ENCODE assay signal across 8 cellular contexts in the genomic region with DNA sequence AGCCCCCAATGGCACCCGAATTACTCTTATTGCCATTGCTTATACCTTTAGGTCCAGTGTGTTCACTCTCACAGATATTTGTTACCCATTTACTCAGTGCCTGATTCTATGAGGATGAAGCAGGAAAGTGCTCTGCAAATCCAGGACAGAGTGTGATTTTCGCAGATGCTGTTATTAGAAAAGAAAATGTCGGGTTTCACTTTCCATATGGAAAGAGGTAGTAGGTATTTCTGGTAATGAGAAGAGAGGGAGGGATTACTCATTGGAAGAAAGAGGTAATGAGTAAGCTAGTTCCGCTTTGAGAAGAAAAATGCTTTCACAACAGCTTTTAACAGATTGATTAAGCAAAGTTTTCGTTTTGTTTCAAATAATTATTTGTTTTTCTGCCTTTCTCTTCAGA.
DNase-seq lines count a peak whose midpoint lies in the region; ATAC-seq and TF ChIP-seq lines count a peak whose summit lies in the region.

No MANE protein-coding gene starts in this region.

- H3K4me3 Mint-ChIP-seq in CD14-positive monocyte: peak overlapping the region; percentile 35 to 86
- H3K4me3 Mint-ChIP-seq in neural progenitor cell: no peak overlapping the region

- CTCF ChIA-PET in RWPE1 (lab: Yijun Ruan, JAX): no interaction called here

- H3K9me3 Mint-ChIP-seq in CD14-positive monocyte (peaks cover 0 to 4% (median 0%) of the 10 kb centered on the region in 7 donors), neural progenitor cell (peaks cover 2% of the 10 kb centered on the region)

- H2AFZ ChIP-seq in neural progenitor cell (replicated peaks): no peak overlapping the region

- no peaks in the 10 kb centered on the region for H3K36me3 ChIP-seq in neural progenitor cell

- intact Hi-C loops in CD14-positive monocyte (cut with micrococcal nuclease): loop anchor here in 1 of 2 donors (2.0 to 10.0 kb wide), 2 partner anchors 41 to 101 kb away; no protein-coding TSS in a partner anchor

- H3K4me1 Mint-ChIP-seq in CD14-positive monocyte (peaks cover 46% of the 10 kb centered on the region), neural progenitor cell (no peaks in the 10 kb centered on the region)

- H3K4me3 ChIP-seq in neural progenitor cell: no peak overlapping the region

- H3K36me3 Mint-ChIP-seq in CD14-positive monocyte: no peaks in the 10 kb centered on the region
- no peaks in the 10 kb centered on the region for H3K36me3 Mint-ChIP-seq in neural progenitor cell

- no peak overlapping the region for H3K9ac ChIP-seq in neural progenitor cell

- H3K4me1 ChIP-seq in neural progenitor cell: no peaks in the 10 kb centered on the region

- no peak overlapping the region for H3K27ac ChIP-seq in RWPE1
- no peak overlapping the region for H3K27ac ChIP-seq in neural progenitor cell

- H3K27me3 Mint-ChIP-seq in CD14-positive monocyte (ENCODE audit: low read depth in 3 of 3) (peaks cover 0 to 2% (median 0%) of the 10 kb centered on the region in 3 donors), neural progenitor cell (ENCODE audit: insufficient read depth, low read depth) (peaks cover 2% of the 10 kb centered on the region)

- H3K9me3 ChIP-seq in neural progenitor cell (ENCODE audit: low read depth): no peaks in the 10 kb centered on the region

- H3K4me2 ChIP-seq in neural progenitor cell: no peak overlapping the region

- ATAC-seq in HG02981 (IDR thresholded peaks at IDR 0.05; ENCODE audit: unreplicated experiment): peak; percentile 83

- POLR2A ChIA-PET in RWPE1 (lab: Yijun Ruan, JAX; ENCODE audit: low non-redundant PET): no interaction called here

- no peaks in the 10 kb centered on the region for H3F3A ChIP-seq in neural progenitor cell (ENCODE audit: low read depth)

- DNase-seq in CD14-positive monocyte (ENCODE audit: low spot score): no peak
- DNase-seq in GM19238 (ENCODE audit: insufficient read length, low spot score): peak; percentile 34
- peak; percentile 3 for DNase-seq in RWPE1 (ENCODE audit: low spot score)
- DNase-seq in neural progenitor cell (ENCODE audit: low spot score): no peak
- no peak for DNase-seq in activated effector memory CD4-positive, alpha-beta T cell treated with anti-CD3 and anti-CD28 coated beads, Interleukin-2, amount 50 U/mL, for 16 hours
- no peak for DNase-seq in GF-D8 (lab: John Stamatoyannopoulos, UW)
- DNase-seq in midbrain (lab: John Stamatoyannopoulos, UW): no peak

- H3K27me3 ChIP-seq in neural progenitor cell: no peaks in the 10 kb centered on the region

- TF ChIP-seq CTCF in CD14-positive monocyte (IDR thresholded peaks at IDR 0.05) (no peak), RWPE1 (conservative IDR thresholded peaks at IDR 0.05; ENCODE audit: low read depth) (no peak), neural progenitor cell (IDR thresholded peaks at IDR 0.05) (no peak)

- H3K27ac Mint-ChIP-seq in CD14-positive monocyte (peak overlapping the region; percentile 88 to 95 (median 93)), neural progenitor cell (no peak overlapping the region)

- no peaks in the 10 kb centered on the region for H4K20me1 ChIP-seq in neural progenitor cell (ENCODE audit: low read depth)

- no peaks in the 10 kb centered on the region for H3K79me2 ChIP-seq in neural progenitor cell (ENCODE audit: low read depth)

Comparison
In these comparisons a context has a peak if more than half of its experiments do, and no peak if none do; other contexts are left out.
1. DNase-seq: peak in GM19238 (single experiment) and RWPE1 (single experiment); none in CD14-positive monocyte (single experiment), neural progenitor cell (single experiment), activated effector memory CD4-positive, alpha-beta T cell treated with anti-CD3 and anti-CD28 coated beads, Interleukin-2, amount 50 U/mL, for 16 hours (single experiment), GF-D8 (single experiment) and midbrain (single experiment).